ENCODE assay signal across 9 cellular contexts in genomic region chr3:16484216-16484615, GRCh38. TPM values are rescaled to one million over a fixed set of nuclear protein-coding genes. Genes with fewer than 3 reads are reported as not detected.
A peak's percentile ranks its signal among the peaks of the same experiment; 100 is the strongest.
DNase-seq lines count a peak whose midpoint lies in the region; ATAC-seq and TF ChIP-seq lines count a peak whose summit lies in the region.
"Had no signal": no experiment of that assay in that cellular context is flagged by ENCODE, and none has a peak within 500 bp of the region (broad histone marks: within the 10 kb centered on the region; RNA-seq: fewer than 3 reads in every experiment).

No MANE protein-coding gene starts in this region.

- no peak for DNase-seq in activated naive CD4-positive, alpha-beta T cell treated with anti-CD3 and anti-CD28 coated beads for 36 hours
- DNase-seq in activated naive CD4-positive, alpha-beta T cell treated with anti-CD3 and anti-CD28 coated beads, Interleukin-2, amount 50 U/mL, for 16 hours, result no peak
- DNase-seq in brain pericyte (ENCODE audit: low read depth, low spot score) (peak; percentile 50), thyroid gland (no peak), NCI-H2081 treated with DMSO at 0.1 percent for 48 hours (lab: John Stamatoyannopoulos, UW) (no peak)
- DNase-seq in activated naive CD4-positive, alpha-beta T cell treated with anti-CD3 and anti-CD28 coated beads, Interleukin-2, amount 10 ng/mL, durations not matched to agents 7 days and 5 days, result no peak
- DNase-seq: MV-4-11 had no signal

- ATAC-seq in esophagus mucosa, result no peak

- H3K9me3 Mint-ChIP-seq in activated naive CD4-positive, alpha-beta T cell treated with anti-CD3 and anti-CD28 coated beads for 36 hours, result no peaks in the 10 kb centered on the region
- H3K9me3 Mint-ChIP-seq in activated naive CD4-positive, alpha-beta T cell treated with anti-CD3 and anti-CD28 coated beads, Interleukin-2, amount 10 ng/mL, durations not matched to agents 7 days and 5 days, result no peaks in the 10 kb centered on the region

- H3K27me3 Mint-ChIP-seq in activated naive CD4-positive, alpha-beta T cell treated with anti-CD3 and anti-CD28 coated beads for 36 hours (ENCODE audit: low read depth), result no peaks in the 10 kb centered on the region
- no peaks in the 10 kb centered on the region for H3K27me3 Mint-ChIP-seq in activated naive CD4-positive, alpha-beta T cell treated with anti-CD3 and anti-CD28 coated beads, Interleukin-2, amount 10 ng/mL, durations not matched to agents 7 days and 5 days

- no peak overlapping the region for H3K9ac ChIP-seq in liver (ENCODE audit: low read depth in 1 of 2, low read length in 2 of 2)

- H3K4me1 Mint-ChIP-seq in activated naive CD4-positive, alpha-beta T cell treated with anti-CD3 and anti-CD28 coated beads for 36 hours (ENCODE audit: low read depth), result peaks cover 79% of the 10 kb centered on the region
- H3K4me1 Mint-ChIP-seq in activated naive CD4-positive, alpha-beta T cell treated with anti-CD3 and anti-CD28 coated beads, Interleukin-2, amount 10 ng/mL, durations not matched to agents 7 days and 5 days, result peaks cover 66% of the 10 kb centered on the region

- peaks cover 0 to 6% (median 3%) of the 10 kb centered on the region in 4 donors for H3K4me1 ChIP-seq in liver (ENCODE audit: control insufficient read depth in 4 of 4, insufficient read depth in 4 of 4, low read length in 3 of 4)
- H3K4me1 ChIP-seq in thyroid gland, result peaks cover 89 to 96% of the 10 kb centered on the region in 2 donors

- 81% methylated on average over 6 of the region's 6 CpGs for WGBS in liver
- WGBS in thyroid gland, 2 donors, result 53 to 63% methylated on average over 6 of the region's 6 CpGs

- CTCF ChIA-PET in activated naive CD4-positive, alpha-beta T cell treated with anti-CD3 and anti-CD28 coated beads for 36 hours (lab: Charles Lee), result no interaction called here
- CTCF ChIA-PET in activated naive CD4-positive, alpha-beta T cell treated with anti-CD3 and anti-CD28 coated beads, Interleukin-2, amount 10 ng/mL, durations not matched to agents 7 days and 5 days (lab: Charles Lee), result no interaction called here

- H3K9me3 ChIP-seq in liver (ENCODE audit: control insufficient read depth in 4 of 4, low read length in 3 of 4), result no peaks in the 10 kb centered on the region
- no peaks in the 10 kb centered on the region for H3K9me3 ChIP-seq in thyroid gland

- TF ChIP-seq RAD21 in liver (IDR thresholded peaks at IDR 0.05), result peak; percentile 20 to 37

- no peak overlapping the region for H3K4me3 ChIP-seq in liver (ENCODE audit: low read depth in 1 of 3, low read length in 3 of 3)
- no peak overlapping the region for H3K4me3 ChIP-seq in thyroid gland (replicated peaks in 1 of 3)

- TF ChIP-seq CTCF in liver (IDR thresholded peaks at IDR 0.05; ENCODE audit: low read depth, low read length, missing input control) (no peak), thyroid gland (IDR thresholded peaks at IDR 0.05) (no peak)

- peaks cover 37% of the 10 kb centered on the region for H3K36me3 Mint-ChIP-seq in activated naive CD4-positive, alpha-beta T cell treated with anti-CD3 and anti-CD28 coated beads for 36 hours (ENCODE audit: low read depth)
- H3K36me3 Mint-ChIP-seq in activated naive CD4-positive, alpha-beta T cell treated with anti-CD3 and anti-CD28 coated beads, Interleukin-2, amount 10 ng/mL, durations not matched to agents 7 days and 5 days, result peaks cover 62% of the 10 kb centered on the region

- peak overlapping the region; percentile 4 for H3K27ac Mint-ChIP-seq in activated naive CD4-positive, alpha-beta T cell treated with anti-CD3 and anti-CD28 coated beads for 36 hours
- H3K27ac Mint-ChIP-seq in activated naive CD4-positive, alpha-beta T cell treated with anti-CD3 and anti-CD28 coated beads, Interleukin-2, amount 10 ng/mL, durations not matched to agents 7 days and 5 days, result no peak overlapping the region

- TF ChIP-seq POLR2A in thyroid gland (IDR thresholded peaks at IDR 0.05), result no peak

- intact Hi-C loops in activated naive CD4-positive, alpha-beta T cell treated with anti-CD3 and anti-CD28 coated beads for 36 hours (cut with micrococcal nuclease), result no loop called here
- intact Hi-C loops in thyroid gland (cut with DNase I), result no loop called here

- H3K27me3 ChIP-seq in liver (ENCODE audit: control insufficient read depth in 4 of 4, insufficient read depth in 4 of 4, low read length in 3 of 4) (no peaks in the 10 kb centered on the region), thyroid gland (no peaks in the 10 kb centered on the region)

- peaks cover 0 to 4% (median 2%) of the 10 kb centered on the region in 4 donors for H3K36me3 ChIP-seq in liver (ENCODE audit: control insufficient read depth in 4 of 4, insufficient read depth in 3 of 4, low read depth in 1 of 4, low read length in 3 of 4)
- no peaks in the 10 kb centered on the region for H3K36me3 ChIP-seq in thyroid gland

- H3K27ac ChIP-seq in liver (ENCODE audit: low read depth in 1 of 2, low read length in 2 of 2) (peak overlapping the region in 1 of 2 donors; percentile 26), thyroid gland (peak overlapping the region; percentile 89 to 95 (median 93))

- no peak overlapping the region for H3K4me3 Mint-ChIP-seq in activated naive CD4-positive, alpha-beta T cell treated with anti-CD3 and anti-CD28 coated beads for 36 hours
- no peak overlapping the region for H3K4me3 Mint-ChIP-seq in activated naive CD4-positive, alpha-beta T cell treated with anti-CD3 and anti-CD28 coated beads, Interleukin-2, amount 10 ng/mL, durations not matched to agents 7 days and 5 days

TF ChIP-seq in liver, 16 proteins besides CTCF, POLR2A, EP300 and RAD21:
- TF ChIP-seq ZBTB33 (IDR thresholded peaks at IDR 0.05), result no peak
- TF ChIP-seq FOXA1 (IDR thresholded peaks at IDR 0.05), result no peak
- peak; percentile 98 for TF ChIP-seq NR2F2 (IDR thresholded peaks at IDR 0.05)
- no peak for TF ChIP-seq ATF3 (IDR thresholded peaks at IDR 0.05)
- TF ChIP-seq SP1 (IDR thresholded peaks at IDR 0.05), result peak; percentile 53
- TF ChIP-seq REST (IDR thresholded peaks at IDR 0.05), result peak; percentile 45
- peak; percentile 44 to 48 for TF ChIP-seq RXRA (IDR thresholded peaks at IDR 0.05)

RNA-seq across cellular contexts. Expression of gene RFTN1, which starts 29.3 kb away (rescaled TPM):
- total RNA-seq in activated naive CD4-positive, alpha-beta T cell treated with anti-CD3 and anti-CD28 coated beads for 36 hours, result 100 to 1,000 TPM in 1 of 2 experiments, 10 to 100 TPM in 1; 95.9 to 109 TPM
- 10 to 100 TPM in 1 of 2 donors, 1 to 10 TPM in 1; 4.4 to 20.4 TPM for total RNA-seq in liver
- 10 to 100 TPM; 11.8 to 12.1 TPM for polyA plus RNA-seq in liver
- 100 to 1,000 TPM; 110 to 239 (median 153) TPM for total RNA-seq in thyroid gland
- 3.1 TPM for total RNA-seq in esophagus mucosa

Comparison
In these comparisons a context has a peak if more than half of its experiments do, and no peak if none do; other contexts are left out.
1. RNA of gene RFTN1, which starts 29.3 kb away (total RNA-seq): 110 to 239 TPM in thyroid gland and 95.9 to 109 TPM in activated naive CD4-positive, alpha-beta T cell treated with anti-CD3 and anti-CD28 coated beads for 36 hours; 4.4 to 20.4 TPM in liver and 3.1 TPM in esophagus mucosa (single experiment); every median in the first group is over 4 times any median in the second.